ENCODE assay signal across 1 cellular context in the genomic region with DNA sequence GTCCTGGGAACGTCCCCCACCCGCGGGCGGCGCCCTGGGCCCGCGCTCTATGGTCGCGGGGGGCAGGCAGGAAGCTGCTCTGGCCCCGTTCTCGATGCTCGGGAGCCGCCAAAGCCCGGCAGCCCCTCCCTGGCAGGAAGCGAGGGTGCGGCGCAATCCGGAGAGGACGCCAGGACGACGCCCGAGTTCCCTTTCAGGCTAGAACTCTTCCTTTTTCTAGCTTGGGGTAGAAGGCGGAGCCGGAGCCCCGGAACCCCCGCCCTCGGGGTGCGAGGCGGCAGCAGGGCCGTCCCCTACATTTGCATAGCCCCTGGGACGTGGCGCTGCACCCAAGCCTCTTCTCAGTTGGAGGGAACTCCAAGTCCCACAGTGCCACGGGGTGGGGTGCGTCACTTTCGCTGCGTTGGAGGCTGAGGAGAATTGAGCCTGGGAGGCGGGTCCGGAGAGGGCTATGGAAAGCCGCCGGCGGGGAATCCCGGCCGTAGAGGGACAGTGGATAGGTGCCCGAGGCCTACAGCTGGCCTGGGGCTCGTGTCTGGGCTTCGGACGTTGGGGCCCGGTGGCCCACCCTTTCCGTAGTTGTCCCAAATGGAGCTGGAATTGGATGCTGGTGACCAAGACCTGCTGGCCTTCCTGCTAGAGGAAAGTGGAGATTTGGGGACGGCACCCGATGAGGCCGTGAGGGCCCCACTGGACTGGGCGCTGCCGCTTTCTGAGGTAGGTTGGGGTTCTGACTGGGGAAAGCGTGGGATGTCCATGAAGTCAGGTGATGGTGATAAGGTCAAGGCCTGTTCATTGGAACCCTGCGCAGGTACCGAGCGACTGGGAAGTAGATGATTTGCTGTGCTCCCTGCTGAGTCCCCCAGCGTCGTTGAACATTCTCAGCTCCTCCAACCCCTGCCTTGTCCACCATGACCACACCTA.
A peak's percentile ranks its signal among the peaks of the same experiment; 100 is the strongest.
TF ChIP-seq lines count a peak whose summit lies in the region.

A gene with protein sequence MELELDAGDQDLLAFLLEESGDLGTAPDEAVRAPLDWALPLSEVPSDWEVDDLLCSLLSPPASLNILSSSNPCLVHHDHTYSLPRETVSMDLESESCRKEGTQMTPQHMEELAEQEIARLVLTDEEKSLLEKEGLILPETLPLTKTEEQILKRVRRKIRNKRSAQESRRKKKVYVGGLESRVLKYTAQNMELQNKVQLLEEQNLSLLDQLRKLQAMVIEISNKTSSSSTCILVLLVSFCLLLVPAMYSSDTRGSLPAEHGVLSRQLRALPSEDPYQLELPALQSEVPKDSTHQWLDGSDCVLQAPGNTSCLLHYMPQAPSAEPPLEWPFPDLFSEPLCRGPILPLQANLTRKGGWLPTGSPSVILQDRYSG (plus strand): TSS at position 482 of the 924 bp plus-strand sequence. CDS start 107 bp downstream, at position 589.
A gene with protein sequence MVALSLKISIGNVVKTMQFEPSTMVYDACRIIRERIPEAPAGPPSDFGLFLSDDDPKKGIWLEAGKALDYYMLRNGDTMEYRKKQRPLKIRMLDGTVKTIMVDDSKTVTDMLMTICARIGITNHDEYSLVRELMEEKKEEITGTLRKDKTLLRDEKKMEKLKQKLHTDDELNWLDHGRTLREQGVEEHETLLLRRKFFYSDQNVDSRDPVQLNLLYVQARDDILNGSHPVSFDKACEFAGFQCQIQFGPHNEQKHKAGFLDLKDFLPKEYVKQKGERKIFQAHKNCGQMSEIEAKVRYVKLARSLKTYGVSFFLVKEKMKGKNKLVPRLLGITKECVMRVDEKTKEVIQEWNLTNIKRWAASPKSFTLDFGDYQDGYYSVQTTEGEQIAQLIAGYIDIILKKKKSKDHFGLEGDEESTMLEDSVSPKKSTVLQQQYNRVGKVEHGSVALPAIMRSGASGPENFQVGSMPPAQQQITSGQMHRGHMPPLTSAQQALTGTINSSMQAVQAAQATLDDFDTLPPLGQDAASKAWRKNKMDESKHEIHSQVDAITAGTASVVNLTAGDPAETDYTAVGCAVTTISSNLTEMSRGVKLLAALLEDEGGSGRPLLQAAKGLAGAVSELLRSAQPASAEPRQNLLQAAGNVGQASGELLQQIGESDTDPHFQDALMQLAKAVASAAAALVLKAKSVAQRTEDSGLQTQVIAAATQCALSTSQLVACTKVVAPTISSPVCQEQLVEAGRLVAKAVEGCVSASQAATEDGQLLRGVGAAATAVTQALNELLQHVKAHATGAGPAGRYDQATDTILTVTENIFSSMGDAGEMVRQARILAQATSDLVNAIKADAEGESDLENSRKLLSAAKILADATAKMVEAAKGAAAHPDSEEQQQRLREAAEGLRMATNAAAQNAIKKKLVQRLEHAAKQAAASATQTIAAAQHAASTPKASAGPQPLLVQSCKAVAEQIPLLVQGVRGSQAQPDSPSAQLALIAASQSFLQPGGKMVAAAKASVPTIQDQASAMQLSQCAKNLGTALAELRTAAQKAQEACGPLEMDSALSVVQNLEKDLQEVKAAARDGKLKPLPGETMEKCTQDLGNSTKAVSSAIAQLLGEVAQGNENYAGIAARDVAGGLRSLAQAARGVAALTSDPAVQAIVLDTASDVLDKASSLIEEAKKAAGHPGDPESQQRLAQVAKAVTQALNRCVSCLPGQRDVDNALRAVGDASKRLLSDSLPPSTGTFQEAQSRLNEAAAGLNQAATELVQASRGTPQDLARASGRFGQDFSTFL (N-terminal part only) (minus strand): TSS at position 11 of the 924 bp plus-strand sequence. CDS start 6,501 bp downstream, outside the sequence.

TF ChIP-seq in H1, 55 proteins besides CTCF, POLR2A, EP300 and RAD21 (continued from another document):
- TF ChIP-seq, protein P1, sequence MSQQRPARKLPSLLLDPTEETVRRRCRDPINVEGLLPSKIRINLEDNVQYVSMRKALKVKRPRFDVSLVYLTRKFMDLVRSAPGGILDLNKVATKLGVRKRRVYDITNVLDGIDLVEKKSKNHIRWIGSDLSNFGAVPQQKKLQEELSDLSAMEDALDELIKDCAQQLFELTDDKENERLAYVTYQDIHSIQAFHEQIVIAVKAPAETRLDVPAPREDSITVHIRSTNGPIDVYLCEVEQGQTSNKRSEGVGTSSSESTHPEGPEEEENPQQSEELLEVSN (IDR thresholded peaks at IDR 0.05): 0 out of 2 replicates have a peak, but pooled peaks have one; percentile 29
- peak; percentile 68; the same call in 1 of the 2 replicates for TF ChIP-seq SP1 (IDR thresholded peaks at IDR 0.05; ENCODE audit: low read depth, low read length)
- TF ChIP-seq RNF2 (IDR thresholded peaks at IDR 0.05; ENCODE audit: borderline replicate concordance, low read depth, low read length, missing control alignments, poor library complexity, severe bottlenecking): no peak
- TF ChIP-seq HDAC2 (IDR thresholded peaks at IDR 0.05; ENCODE audit: borderline replicate concordance in 1 of 2, low read depth in 2 of 2, low read length in 2 of 2): 0 out of 4 replicates have a peak, but pooled peaks of 1 of the 2 experiments have one; percentile 16
- no peak for TF ChIP-seq TCF12 (IDR thresholded peaks at IDR 0.05; ENCODE audit: low read depth, low read length)
- no peak for TF ChIP-seq CHD1 (IDR thresholded peaks at IDR 0.05; ENCODE audit: low read depth, low read length)
- peak; percentile 53 to 85; a peak in 1 of 4 replicates for TF ChIP-seq SIN3A (conservative IDR thresholded peaks at IDR 0.05 in 1 of 2, IDR thresholded peaks at IDR 0.05 in 1 of 2; ENCODE audit: low read depth in 1 of 2, low read length in 2 of 2)
- TF ChIP-seq KDM1A (IDR thresholded peaks at IDR 0.05; ENCODE audit: borderline replicate concordance, low read length): no peak
- peak; percentile 92 for TF ChIP-seq SP2 (IDR thresholded peaks at IDR 0.05; ENCODE audit: low read length)
- no peak for TF ChIP-seq KDM4A (IDR thresholded peaks at IDR 0.05; ENCODE audit: low read depth, low read length, severe bottlenecking)
- TF ChIP-seq EZH2 (IDR thresholded peaks at IDR 0.05; ENCODE audit: low read depth, low read length, severe bottlenecking): no peak
- peak; percentile 72 for TF ChIP-seq EGR1 (IDR thresholded peaks at IDR 0.05; ENCODE audit: borderline replicate concordance, low read depth, low read length)
- TF ChIP-seq, protein P2, sequence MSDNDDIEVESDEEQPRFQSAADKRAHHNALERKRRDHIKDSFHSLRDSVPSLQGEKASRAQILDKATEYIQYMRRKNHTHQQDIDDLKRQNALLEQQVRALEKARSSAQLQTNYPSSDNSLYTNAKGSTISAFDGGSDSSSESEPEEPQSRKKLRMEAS (IDR thresholded peaks at IDR 0.05): peak; percentile 22
- TF ChIP-seq FOSL1 (IDR thresholded peaks at IDR 0.05; ENCODE audit: insufficient read depth, low read depth, low read length): no peak
- TF ChIP-seq CHD2 (IDR thresholded peaks at IDR 0.05; ENCODE audit: low read length): no peak
- no peak for TF ChIP-seq NANOG (IDR thresholded peaks at IDR 0.05; ENCODE audit: insufficient read depth, low read depth, low read length, poor library complexity, severe bottlenecking)
- TF ChIP-seq CTBP2 (IDR thresholded peaks at IDR 0.05; ENCODE audit: borderline replicate concordance, insufficient read depth, insufficient read length, low read length): no peak
TF ChIP-seq in H1: peak in this region for 22.
